Comparison of ENCODE assay signal across 8 cellular contexts in genomic region chr21:30434033-30434631, GRCh38. TPM values are rescaled to one million over a fixed set of nuclear protein-coding genes. Genes with fewer than 3 reads are reported as not detected.
DNase-seq lines count a peak whose midpoint lies in the region; ATAC-seq lines count a peak whose summit lies in the region.

No MANE protein-coding gene starts in this region.

- H3K79me2 ChIP-seq in Karpas-422 (ENCODE audit: low read length): no peaks in the 10 kb centered on the region

- peak; percentile 24 for DNase-seq in stimulated activated CD4-positive, alpha-beta T cell treated with anti-CD3 and anti-CD28 coated beads, Interleukin-15, amount 100 ng/mL, for 24 hours
- DNase-seq in stimulated activated CD4-positive, alpha-beta T cell treated with anti-CD3 and anti-CD28 coated beads, Interleukin-4, amount 100 ng/mL, for 4 hours: no peak
- peak; percentile 73 for DNase-seq in Karpas-422
- DNase-seq in SW480 (ENCODE audit: low spot score): peak; percentile 40
- peak; percentile 7 for DNase-seq in globus pallidus (ENCODE audit: low spot score)
- DNase-seq in stimulated activated naive CD8-positive, alpha-beta T cell treated with anti-CD3 and anti-CD28 coated beads, Interleukin-15, amount 100 ng/mL, for 72 hours: peak; percentile 5 to 13
- no peak for DNase-seq in middle frontal gyrus (ENCODE audit: extremely low spot score, low spot score)

- ATAC-seq in stimulated activated naive CD8-positive, alpha-beta T cell treated with anti-CD3 and anti-CD28 coated beads, Interleukin-15, amount 100 ng/mL, for 72 hours: peak; percentile 60
- no peak for ATAC-seq in GM21717 (IDR thresholded peaks at IDR 0.05; ENCODE audit: unreplicated experiment)

- H3K4me3 ChIP-seq in Karpas-422 (ENCODE audit: low read length): no peak overlapping the region

- H3K27me3 Mint-ChIP-seq in stimulated activated naive CD8-positive, alpha-beta T cell treated with anti-CD3 and anti-CD28 coated beads, Interleukin-15, amount 100 ng/mL, for 72 hours: peaks cover 13% of the 10 kb centered on the region

- no peak overlapping the region for H3K9ac ChIP-seq in Karpas-422 (ENCODE audit: low read length)

- no peaks in the 10 kb centered on the region for H4K20me1 ChIP-seq in Karpas-422 (ENCODE audit: insufficient read depth, low read depth, low read length)

- no peak overlapping the region for H2AFZ ChIP-seq in Karpas-422 (ENCODE audit: low read length)

- no peak overlapping the region for H3K4me3 Mint-ChIP-seq in stimulated activated naive CD8-positive, alpha-beta T cell treated with anti-CD3 and anti-CD28 coated beads, Interleukin-15, amount 100 ng/mL, for 72 hours

- H3K36me3 ChIP-seq in Karpas-422 (ENCODE audit: insufficient read depth, low read length): no peaks in the 10 kb centered on the region

- no peak overlapping the region for H3K27ac Mint-ChIP-seq in stimulated activated naive CD8-positive, alpha-beta T cell treated with anti-CD3 and anti-CD28 coated beads, Interleukin-15, amount 100 ng/mL, for 72 hours

- H3K4me1 ChIP-seq in Karpas-422 (ENCODE audit: low read length): no peaks in the 10 kb centered on the region

- H3K27ac ChIP-seq in Karpas-422 (ENCODE audit: low read length): no peak overlapping the region

- no peaks in the 10 kb centered on the region for H3K9me3 ChIP-seq in Karpas-422 (ENCODE audit: low read length)

- no peaks in the 10 kb centered on the region for H3K27me3 ChIP-seq in Karpas-422 (ENCODE audit: low read length)

- H3K9me2 ChIP-seq in Karpas-422 (replicated peaks; ENCODE audit: insufficient read depth, low read length): no peaks in the 10 kb centered on the region

- H3K4me1 Mint-ChIP-seq in stimulated activated naive CD8-positive, alpha-beta T cell treated with anti-CD3 and anti-CD28 coated beads, Interleukin-15, amount 100 ng/mL, for 72 hours: no peaks in the 10 kb centered on the region

- no peaks in the 10 kb centered on the region for H3K9me3 Mint-ChIP-seq in stimulated activated naive CD8-positive, alpha-beta T cell treated with anti-CD3 and anti-CD28 coated beads, Interleukin-15, amount 100 ng/mL, for 72 hours

- H3K4me2 ChIP-seq in Karpas-422 (ENCODE audit: low read depth, low read length, poor library complexity, severe bottlenecking): no peak overlapping the region

RNA-seq across cellular contexts. Expression of gene KRTAP13-4, which starts 4.1 kb away (rescaled TPM):
- total RNA-seq in Karpas-422 (2014; rRNA removed; shearing (Covaris generic); ENCODE audit: low replicate concordance): not detected in 2 replicates

RNA-seq across cellular contexts. Expression of gene KRTAP15-1, which starts 5.9 kb away (rescaled TPM):
- not detected in 2 replicates for total RNA-seq in Karpas-422 (2014; rRNA removed; shearing (Covaris generic); ENCODE audit: low replicate concordance)

RNA-seq across cellular contexts. Expression of gene KRTAP13-3, which starts 8.4 kb away (rescaled TPM):
- not detected in 2 replicates for total RNA-seq in Karpas-422 (2014; rRNA removed; shearing (Covaris generic); ENCODE audit: low replicate concordance)

RNA-seq across cellular contexts. Expression of gene KRTAP13-1, which starts 38.3 kb away (rescaled TPM):
- not detected in 2 replicates for total RNA-seq in Karpas-422 (2014; rRNA removed; shearing (Covaris generic); ENCODE audit: low replicate concordance)

RNA-seq across cellular contexts. Expression of gene KRTAP19-1, which starts 46.0 kb away (rescaled TPM):
- not detected in 2 replicates for total RNA-seq in Karpas-422 (2014; rRNA removed; shearing (Covaris generic); ENCODE audit: low replicate concordance)

Comparison
In these comparisons a context has a peak if more than half of its experiments do, and no peak if none do; other contexts are left out.
1. DNase-seq: peak in stimulated activated CD4-positive, alpha-beta T cell treated with anti-CD3 and anti-CD28 coated beads, Interleukin-15, amount 100 ng/mL, for 24 hours (single experiment), Karpas-422 (single experiment), SW480 (single experiment), globus pallidus (single experiment) and stimulated activated naive CD8-positive, alpha-beta T cell treated with anti-CD3 and anti-CD28 coated beads, Interleukin-15, amount 100 ng/mL, for 72 hours (2 of 2); none in stimulated activated CD4-positive, alpha-beta T cell treated with anti-CD3 and anti-CD28 coated beads, Interleukin-4, amount 100 ng/mL, for 4 hours (0 of 2) and middle frontal gyrus (single experiment).